Comparison of ENCODE assay signal across 19 cellular contexts in genomic region chr7:106794276-106795136, GRCh38.
"Had no signal": no experiment of that assay in that cellular context is flagged by ENCODE, and none has a peak within 500 bp of the region (broad histone marks: within the 10 kb centered on the region; RNA-seq: fewer than 3 reads in every experiment).

No MANE protein-coding gene starts in this region.

- H3K4me2 ChIP-seq: smooth muscle cell had no signal

- H3K27ac ChIP-seq: colonic mucosa, right lobe of liver, upper lobe of left lung had no signal

- H3K27ac Mint-ChIP-seq: activated CD8-positive, alpha-beta T cell treated with anti-CD3 and anti-CD28 coated beads, Interleukin-2, amount 10 ng/mL, durations not matched to agents 7 days and 5 days; activated naive CD4-positive, alpha-beta T cell treated with anti-CD3 and anti-CD28 coated beads, Interleukin-2, amount 50 U/mL, for 72 hours; stimulated activated naive CD8-positive, alpha-beta T cell treated with anti-CD3 and anti-CD28 coated beads, Interleukin-15, amount 100 ng/mL, for 72 hours had no signal

- H3K4me3 ChIP-seq: colonic mucosa, lung, right lobe of liver, smooth muscle cell, upper lobe of left lung had no signal

- H3K4me1 ChIP-seq: colonic mucosa, right lobe of liver, upper lobe of left lung had no signal

- H3K4me1 Mint-ChIP-seq: neural crest cell; stimulated activated naive CD8-positive, alpha-beta T cell treated with anti-CD3 and anti-CD28 coated beads, Interleukin-15, amount 100 ng/mL, for 72 hours had no signal

- H3K4me3 Mint-ChIP-seq: activated CD8-positive, alpha-beta T cell treated with anti-CD3 and anti-CD28 coated beads, Interleukin-2, amount 10 ng/mL, durations not matched to agents 7 days and 5 days; neural crest cell; stimulated activated naive CD8-positive, alpha-beta T cell treated with anti-CD3 and anti-CD28 coated beads, Interleukin-15, amount 100 ng/mL, for 72 hours had no signal

- DNase-seq: activated CD4-positive, alpha-beta T cell treated with anti-CD3 and anti-CD28 coated beads for 4 hours; activated CD8-positive, alpha-beta memory T cell treated with anti-CD3 and anti-CD28 coated beads, Interleukin-2, amount 50 U/mL, for 4 hours; activated CD8-positive, alpha-beta T cell treated with anti-CD3 and anti-CD28 coated beads, Interleukin-2, amount 10 ng/mL, durations not matched to agents 7 days and 5 days; activated effector memory CD4-positive, alpha-beta T cell treated with anti-CD3 and anti-CD28 coated beads, Interleukin-2, amount 50 U/mL, for 16 hours; activated T-cell treated with anti-CD3 and anti-CD28 coated beads, Interleukin-2, amount 50 U/mL, for 48 hours; caudate nucleus; colonic mucosa; left colon; right lobe of liver; stimulated activated CD4-positive, alpha-beta T cell treated with anti-CD3 and anti-CD28 coated beads, Interleukin-4, amount 100 ng/mL, for 4 hours; stimulated activated naive CD8-positive, alpha-beta T cell treated with anti-CD3 and anti-CD28 coated beads, Interleukin-15, amount 100 ng/mL, for 72 hours; T1000; upper lobe of left lung had no signal

- ATAC-seq: activated CD8-positive, alpha-beta T cell treated with anti-CD3 and anti-CD28 coated beads, Interleukin-2, amount 10 ng/mL, durations not matched to agents 7 days and 5 days; activated naive CD4-positive, alpha-beta T cell treated with anti-CD3 and anti-CD28 coated beads, Interleukin-2, amount 50 U/mL, for 72 hours; esophagus mucosa; left colon; stimulated activated naive CD8-positive, alpha-beta T cell treated with anti-CD3 and anti-CD28 coated beads, Interleukin-15, amount 100 ng/mL, for 72 hours had no signal

- H3K9me3 ChIP-seq: colonic mucosa, right lobe of liver, upper lobe of left lung had no signal

- FAIRE-seq: islet of Langerhans had no signal

- H3K36me3 ChIP-seq: colonic mucosa, right lobe of liver, upper lobe of left lung had no signal

- H3K27me3 ChIP-seq: colonic mucosa, right lobe of liver, upper lobe of left lung had no signal

- H3K36me3 Mint-ChIP-seq: activated naive CD4-positive, alpha-beta T cell treated with anti-CD3 and anti-CD28 coated beads, Interleukin-2, amount 50 U/mL, for 72 hours had no signal

- H3K27me3 Mint-ChIP-seq: stimulated activated naive CD8-positive, alpha-beta T cell treated with anti-CD3 and anti-CD28 coated beads, Interleukin-15, amount 100 ng/mL, for 72 hours had no signal
